ENCODE assay signal across 17 cellular contexts in genomic region chr3:151974067-151974466, GRCh38.
DNase-seq lines count a peak whose midpoint lies in the region; ATAC-seq and TF ChIP-seq lines count a peak whose summit lies in the region.
"Had no signal": no experiment of that assay in that cellular context is flagged by ENCODE, and none has a peak within 500 bp of the region (broad histone marks: within the 10 kb centered on the region; RNA-seq: fewer than 3 reads in every experiment).

No MANE protein-coding gene starts in this region.

- H3K9ac ChIP-seq in smooth muscle cell (ENCODE audit: low read depth), result no peak overlapping the region

- no peak for TF ChIP-seq POLR2A in breast epithelium (IDR thresholded peaks at IDR 0.05)

- H3F3A ChIP-seq in smooth muscle cell (ENCODE audit: low read depth), result peaks cover 3% of the 10 kb centered on the region

- CTCF ChIA-PET in MCF 10A (lab: Yijun Ruan, JAX), result interaction anchor here (0.9 kb wide), 1 partner anchor 55 kb away, joined by 5 read pairs; no protein-coding TSS in a partner anchor
- CTCF ChIA-PET in activated CD4-positive, alpha-beta T cell treated with anti-CD3 and anti-CD28 coated beads for 36 hours (lab: Charles Lee), result no interaction called here

- no TSS peak for BruUV-seq in MCF 10A (replicated peaks; lab: Mats Ljungman, UMichigan)

- H3K27me3 ChIP-seq in breast epithelium (no peaks in the 10 kb centered on the region), RWPE2 (ENCODE audit: insufficient read depth, poor library complexity, severe bottlenecking) (no peaks in the 10 kb centered on the region), smooth muscle cell (ENCODE audit: low read depth) (no peaks in the 10 kb centered on the region)
- H3K27me3 ChIP-seq: thyroid gland had no signal

- POLR2A ChIA-PET in MCF 10A (lab: Yijun Ruan, JAX), result no interaction called here
- POLR2A ChIA-PET in activated CD4-positive, alpha-beta T cell treated with anti-CD3 and anti-CD28 coated beads for 36 hours (lab: Charles Lee), result no interaction called here

- H3K9me3 Mint-ChIP-seq in MCF 10A (ENCODE audit: unreplicated experiment), result no peaks in the 10 kb centered on the region
- no peaks in the 10 kb centered on the region for H3K9me3 Mint-ChIP-seq in activated CD4-positive, alpha-beta T cell treated with anti-CD3 and anti-CD28 coated beads for 36 hours (ENCODE audit: low read depth)

- H3K36me3 ChIP-seq in breast epithelium, result no peaks in the 10 kb centered on the region
- H3K36me3 ChIP-seq in RWPE2 (ENCODE audit: low read depth), result no peaks in the 10 kb centered on the region
- no peaks in the 10 kb centered on the region for H3K36me3 ChIP-seq in smooth muscle cell (ENCODE audit: low read depth)
- H3K36me3 ChIP-seq: thyroid gland had no signal

- WGBS in smooth muscle cell (ENCODE audit: low lambda C conversion rate), result 21% methylated on average over 3 of the region's 3 CpGs

- H3K36me3 Mint-ChIP-seq in MCF 10A (ENCODE audit: insufficient read depth, unreplicated experiment), result no peaks in the 10 kb centered on the region
- H3K36me3 Mint-ChIP-seq in activated CD4-positive, alpha-beta T cell treated with anti-CD3 and anti-CD28 coated beads for 36 hours (ENCODE audit: low read depth), result no peaks in the 10 kb centered on the region

- H3K4me3 Mint-ChIP-seq in MCF 10A (ENCODE audit: unreplicated experiment), result no peak overlapping the region
- H3K4me3 Mint-ChIP-seq in activated CD4-positive, alpha-beta T cell treated with anti-CD3 and anti-CD28 coated beads for 36 hours, result no peak overlapping the region
- H3K4me3 Mint-ChIP-seq: activated CD8-positive, alpha-beta T cell treated with anti-CD3 and anti-CD28 coated beads, Interleukin-2, amount 10 ng/mL, durations not matched to agents 7 days and 5 days had no signal

- 0 out of 3 replicates have a peak, but pooled peaks have one; percentile 33 for ATAC-seq in RWPE2 (ENCODE audit: low read depth)
- ATAC-seq in activated CD4-positive, alpha-beta T cell treated with anti-CD3 and anti-CD28 coated beads for 36 hours, result no peak
- ATAC-seq: activated CD8-positive, alpha-beta T cell treated with anti-CD3 and anti-CD28 coated beads, Interleukin-2, amount 10 ng/mL, durations not matched to agents 7 days and 5 days; K562 had no signal

- no peaks in the 10 kb centered on the region for H4K20me1 ChIP-seq in smooth muscle cell (ENCODE audit: low read depth)

- TF ChIP-seq CTCF in MCF 10A (IDR thresholded peaks at IDR 0.05; ENCODE audit: unreplicated experiment) (no peak), breast epithelium (IDR thresholded peaks at IDR 0.05) (no peak), RWPE2 (IDR thresholded peaks at IDR 0.05; ENCODE audit: poor library complexity, severe bottlenecking) (no peak), fibroblast of pulmonary artery (IDR thresholded peaks at IDR 0.05; ENCODE audit: low read length, missing control alignments) (no peak), smooth muscle cell (IDR thresholded peaks at IDR 0.05; ENCODE audit: borderline replicate concordance, insufficient read depth, poor library complexity, severe bottlenecking) (no peak)

- no peaks in the 10 kb centered on the region for H3K4me1 ChIP-seq in breast epithelium
- peaks cover 32% of the 10 kb centered on the region for H3K4me1 ChIP-seq in RWPE2 (ENCODE audit: insufficient read depth, poor library complexity, severe bottlenecking)
- peaks cover 19% of the 10 kb centered on the region for H3K4me1 ChIP-seq in smooth muscle cell (ENCODE audit: low read depth)
- H3K4me1 ChIP-seq: thyroid gland had no signal

- no peaks in the 10 kb centered on the region for H3K27me3 Mint-ChIP-seq in MCF 10A (ENCODE audit: insufficient read depth, unreplicated experiment)
- H3K27me3 Mint-ChIP-seq in activated CD4-positive, alpha-beta T cell treated with anti-CD3 and anti-CD28 coated beads for 36 hours, result no peaks in the 10 kb centered on the region

- H3K27ac ChIP-seq in breast epithelium (no peak overlapping the region), RWPE2 (ENCODE audit: poor library complexity, severe bottlenecking) (no peak overlapping the region), smooth muscle cell (ENCODE audit: low read depth) (no peak overlapping the region)
- H3K27ac ChIP-seq: thyroid gland had no signal

- H3K4me3 ChIP-seq in breast epithelium, result no peak overlapping the region
- no peak overlapping the region for H3K4me3 ChIP-seq in RWPE2 (ENCODE audit: severe bottlenecking)
- no peak overlapping the region for H3K4me3 ChIP-seq in fibroblast of pulmonary artery (replicated peaks; ENCODE audit: low read depth, low read length)
- no peak overlapping the region for H3K4me3 ChIP-seq in smooth muscle cell
- H3K4me3 ChIP-seq: K562, lung, thyroid gland had no signal

- peak; percentile 61 for DNase-seq in MCF 10A (ENCODE audit: unreplicated experiment)
- no peak for DNase-seq in breast epithelium (ENCODE audit: low spot score in 2 of 2)
- DNase-seq in RWPE2 (ENCODE audit: low spot score), result no peak
- peak; percentile 29 for DNase-seq in fibroblast of pulmonary artery (ENCODE audit: low read depth)
- DNase-seq in smooth muscle cell (lab: John Stamatoyannopoulos, UW; ENCODE audit: unreplicated experiment), result no peak
- DNase-seq in DMS79 (lab: John Stamatoyannopoulos, UW), result no peak
- DNase-seq in stimulated activated CD4-positive, alpha-beta T cell treated with anti-CD3 and anti-CD28 coated beads, Interleukin-2, amount 100 ng/mL, for 24 hours, result no peak
- no peak for DNase-seq in activated CD4-positive, alpha-beta T cell treated with anti-CD3 and anti-CD28 coated beads for 36 hours
- DNase-seq: 8988T; activated CD8-positive, alpha-beta T cell treated with anti-CD3 and anti-CD28 coated beads, Interleukin-2, amount 10 ng/mL, durations not matched to agents 7 days and 5 days; activated effector memory CD4-positive, alpha-beta T cell treated with anti-CD3 and anti-CD28 coated beads, Interleukin-2, amount 50 U/mL, for 16 hours; NCI-H1436 treated with DMSO at 0.1 percent for 48 hours; NCI-H526 treated with DMSO at 0.1 percent for 48 hours; SHP77; thyroid gland had no signal

- intact Hi-C loops in MCF 10A (cut with micrococcal nuclease) (no loop called here), breast epithelium (cut with DNase I; ENCODE audit: low total_unique reads) (no loop called here)
- intact Hi-C loops in activated CD4-positive, alpha-beta T cell treated with anti-CD3 and anti-CD28 coated beads for 36 hours (cut with DNase I, micrococcal nuclease), result no loop called here

- peaks cover 13% of the 10 kb centered on the region for H3K4me1 Mint-ChIP-seq in MCF 10A (ENCODE audit: insufficient read depth, unreplicated experiment)
- H3K4me1 Mint-ChIP-seq in activated CD4-positive, alpha-beta T cell treated with anti-CD3 and anti-CD28 coated beads for 36 hours, result no peaks in the 10 kb centered on the region

- H3K27ac Mint-ChIP-seq in MCF 10A (ENCODE audit: low read depth, unreplicated experiment), result no peak overlapping the region
- H3K27ac Mint-ChIP-seq in activated CD4-positive, alpha-beta T cell treated with anti-CD3 and anti-CD28 coated beads for 36 hours, result no peak overlapping the region
- H3K27ac Mint-ChIP-seq: activated CD8-positive, alpha-beta T cell treated with anti-CD3 and anti-CD28 coated beads, Interleukin-2, amount 10 ng/mL, durations not matched to agents 7 days and 5 days had no signal

- no peak overlapping the region for H2AFZ ChIP-seq in smooth muscle cell (ENCODE audit: low read depth)

- no peaks in the 10 kb centered on the region for H3K9me3 ChIP-seq in breast epithelium
- no peaks in the 10 kb centered on the region for H3K9me3 ChIP-seq in RWPE2 (ENCODE audit: severe bottlenecking)
- no peaks in the 10 kb centered on the region for H3K9me3 ChIP-seq in smooth muscle cell (replicated peaks; ENCODE audit: low read depth)
- H3K9me3 ChIP-seq: thyroid gland had no signal

- no peaks in the 10 kb centered on the region for H3K79me2 ChIP-seq in smooth muscle cell (ENCODE audit: low read depth)

- peak overlapping the region; percentile 64 for H3K4me2 ChIP-seq in smooth muscle cell

Comparison
In these comparisons a context has a peak if more than half of its experiments do, and no peak if none do; other contexts are left out.
1. DNase-seq: peak in MCF 10A (single experiment) and fibroblast of pulmonary artery (single experiment); none in breast epithelium (0 of 2), RWPE2 (single experiment), smooth muscle cell (single experiment), DMS79 (single experiment), stimulated activated CD4-positive, alpha-beta T cell treated with anti-CD3 and anti-CD28 coated beads, Interleukin-2, amount 100 ng/mL, for 24 hours (0 of 2) and activated CD4-positive, alpha-beta T cell treated with anti-CD3 and anti-CD28 coated beads for 36 hours (single experiment).